ENCODE assay signal across 10 cellular contexts in genomic region chr7:130352335-130353074, GRCh38. TPM values are rescaled to one million over a fixed set of nuclear protein-coding genes. Genes with fewer than 3 reads are reported as not detected.
A peak's percentile ranks its signal among the peaks of the same experiment; 100 is the strongest.
DNase-seq lines count a peak whose midpoint lies in the region; ATAC-seq and TF ChIP-seq lines count a peak whose summit lies in the region.
"Had no signal": no experiment of that assay in that cellular context is flagged by ENCODE, and none has a peak within 500 bp of the region (broad histone marks: within the 10 kb centered on the region; RNA-seq: fewer than 3 reads in every experiment).

No MANE protein-coding gene starts in this region.

- no peak overlapping the region for H3K27ac Mint-ChIP-seq in T-helper 2 cell treated with Interferon-gamma antibody and Interleukin-4, amounts not matched to agents 5 μg/mL and 100 μg/mL, for 36 hours
- H3K27ac Mint-ChIP-seq: memory B cell had no signal

- H3K4me1 Mint-ChIP-seq in T-helper 2 cell treated with Interferon-gamma antibody and Interleukin-4, amounts not matched to agents 5 μg/mL and 100 μg/mL, for 36 hours (ENCODE audit: low read depth), result peaks cover 2% of the 10 kb centered on the region
- H3K4me1 Mint-ChIP-seq: memory B cell had no signal

- H3K36me3 ChIP-seq in esophagus muscularis mucosa, result no peaks in the 10 kb centered on the region

- no peak overlapping the region for H3K4me3 Mint-ChIP-seq in T-helper 2 cell treated with Interferon-gamma antibody and Interleukin-4, amounts not matched to agents 5 μg/mL and 100 μg/mL, for 36 hours
- H3K4me3 Mint-ChIP-seq: memory B cell had no signal

- H3K36me3 Mint-ChIP-seq in T-helper 2 cell treated with Interferon-gamma antibody and Interleukin-4, amounts not matched to agents 5 μg/mL and 100 μg/mL, for 36 hours (ENCODE audit: low read depth), result no peaks in the 10 kb centered on the region
- H3K36me3 Mint-ChIP-seq: memory B cell had no signal

- no peak for TF ChIP-seq CTCF in esophagus muscularis mucosa (IDR thresholded peaks at IDR 0.05)

- no peak for TF ChIP-seq POLR2A in esophagus muscularis mucosa (IDR thresholded peaks at IDR 0.05; ENCODE audit: low read depth)

- no peaks in the 10 kb centered on the region for H3K27me3 Mint-ChIP-seq in T-helper 2 cell treated with Interferon-gamma antibody and Interleukin-4, amounts not matched to agents 5 μg/mL and 100 μg/mL, for 36 hours (ENCODE audit: low read depth)

- WGBS in esophagus muscularis mucosa, result 79% methylated on average over 19 of the region's 19 CpGs

- ATAC-seq in GM21825 (IDR thresholded peaks at IDR 0.05; ENCODE audit: unreplicated experiment) (no peak), GM19467 (IDR thresholded peaks at IDR 0.05; ENCODE audit: unreplicated experiment) (no peak)

- intact Hi-C loops in esophagus muscularis mucosa (cut with DNase I), result loop anchor here (10.0 kb wide), 1 partner anchor 82 kb away; no protein-coding TSS in a partner anchor

- H3K4me1 ChIP-seq in esophagus muscularis mucosa, result peaks cover 11 to 49% (median 41%) of the 10 kb centered on the region in 4 donors

- TF ChIP-seq EP300 in esophagus muscularis mucosa (IDR thresholded peaks at IDR 0.05), result no peak

- H3K4me3 ChIP-seq in esophagus muscularis mucosa, result no peak overlapping the region

- H3K27me3 ChIP-seq in esophagus muscularis mucosa, result no peaks in the 10 kb centered on the region

- H3K27ac ChIP-seq in esophagus muscularis mucosa (replicated peaks in 1 of 4), result peak overlapping the region; percentile 25 to 62 (median 53)

- DNase-seq in DMS79 (lab: John Stamatoyannopoulos, UW) (peak; percentile 95), NCI-H524 treated with DMSO at 0.1 percent for 48 hours (lab: John Stamatoyannopoulos, UW) (peak; percentile 37), esophagus muscularis mucosa (ENCODE audit: extremely low spot score) (no peak), putamen (ENCODE audit: low spot score) (peak; percentile 45), SHP77 (lab: John Stamatoyannopoulos, UW) (no peak)
- DNase-seq in T-helper 2 cell treated with Interferon-gamma antibody and Interleukin-4, amounts not matched to agents 5 μg/mL and 100 μg/mL, for 36 hours (ENCODE audit: low spot score), result no peak

- no peaks in the 10 kb centered on the region for H3K9me3 Mint-ChIP-seq in T-helper 2 cell treated with Interferon-gamma antibody and Interleukin-4, amounts not matched to agents 5 μg/mL and 100 μg/mL, for 36 hours
- H3K9me3 Mint-ChIP-seq: memory B cell had no signal

- H3K9me3 ChIP-seq in esophagus muscularis mucosa, result no peaks in the 10 kb centered on the region

RNA-seq across cellular contexts. Expression of gene CPA5, which starts 7.9 kb away (rescaled TPM):
- total RNA-seq in esophagus muscularis mucosa, result not detected
- total RNA-seq: urinary bladder had no signal

RNA-seq across cellular contexts. Expression of gene CPA1, which starts 27.8 kb away (rescaled TPM):
- total RNA-seq in esophagus muscularis mucosa, result not detected

RNA-seq across cellular contexts. Expression of gene CPA4, which starts 59.5 kb away (rescaled TPM):
- total RNA-seq in esophagus muscularis mucosa, result not detected

Comparison
In these comparisons a context has a peak if more than half of its experiments do, and no peak if none do; other contexts are left out.
1. DNase-seq: peak in DMS79 (single experiment), NCI-H524 treated with DMSO at 0.1 percent for 48 hours (single experiment) and putamen (single experiment); none in esophagus muscularis mucosa (single experiment), T-helper 2 cell treated with Interferon-gamma antibody and Interleukin-4, amounts not matched to agents 5 μg/mL and 100 μg/mL, for 36 hours (single experiment) and SHP77 (0 of 2).